Comparison of ENCODE assay signal across 13 cellular contexts in the genomic region with DNA sequence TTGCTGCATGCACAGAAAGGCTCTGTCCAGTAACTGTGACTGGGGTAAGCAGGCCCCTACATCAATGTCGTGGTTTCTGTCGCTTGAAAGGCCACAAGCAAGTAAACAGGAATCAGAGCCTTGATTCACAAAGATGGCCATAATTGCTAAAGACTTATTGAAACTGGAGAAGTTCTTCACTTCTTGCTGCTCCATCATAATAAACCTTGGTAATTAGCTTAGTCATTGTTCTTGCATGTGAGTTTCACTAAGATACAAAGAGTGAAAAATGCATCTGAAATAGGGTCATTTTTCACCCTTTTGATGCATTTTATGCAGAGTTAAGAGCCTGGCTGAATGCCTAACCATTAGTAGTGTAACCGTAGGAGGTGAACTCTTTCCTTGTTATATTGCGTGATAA. TPM values are rescaled to one million over a fixed set of nuclear protein-coding genes. Genes with fewer than 3 reads are reported as not detected.
DNase-seq lines count a peak whose midpoint lies in the region; ATAC-seq and TF ChIP-seq lines count a peak whose summit lies in the region.
"Had no signal": no experiment of that assay in that cellular context is flagged by ENCODE, and none has a peak within 500 bp of the region (broad histone marks: within the 10 kb centered on the region; RNA-seq: fewer than 3 reads in every experiment).

No MANE protein-coding gene starts in this region.

- H3K4me1 Mint-ChIP-seq in effector memory CD8-positive, alpha-beta T cell (ENCODE audit: low read depth in 2 of 2): peaks cover 0 to 2% of the 10 kb centered on the region in 2 donors

- peaks cover 21 to 66% of the 10 kb centered on the region in 2 donors for H3K27me3 Mint-ChIP-seq in effector memory CD8-positive, alpha-beta T cell

- H3K27ac Mint-ChIP-seq in effector memory CD8-positive, alpha-beta T cell: no peak overlapping the region
- H3K27ac Mint-ChIP-seq: activated naive CD4-positive, alpha-beta T cell treated with anti-CD3 and anti-CD28 coated beads for 36 hours had no signal

- TF ChIP-seq CTCF in coronary artery (IDR thresholded peaks at IDR 0.05): no peak
- no peak for TF ChIP-seq CTCF in tibial artery (IDR thresholded peaks at IDR 0.05)
- no peak for TF ChIP-seq CTCF in GM13976 (IDR thresholded peaks at IDR 0.05; ENCODE audit: borderline replicate concordance, control extremely low read depth, extremely low read depth, insufficient read depth, missing control alignments)

- intact Hi-C loops in tibial artery (cut with DNase I; ENCODE audit: low total_unique reads): loop anchor here (5.0 kb wide), 1 partner anchor 152 kb away; no protein-coding TSS in a partner anchor

- peak overlapping the region; percentile 16 for H3K4me3 ChIP-seq in coronary artery
- H3K4me3 ChIP-seq in mesodermal cell (ENCODE audit: extremely low read depth, insufficient read depth, low read length, poor library complexity, severe bottlenecking): peak overlapping the region; percentile 69
- no peak overlapping the region for H3K4me3 ChIP-seq in tibial artery
- H3K4me3 ChIP-seq: A549 had no signal

- H3K4me1 ChIP-seq in mesodermal cell (ENCODE audit: control insufficient read depth, insufficient read depth, low read length, poor library complexity, severe bottlenecking): peaks cover 8% of the 10 kb centered on the region
- H3K4me1 ChIP-seq in tibial artery: peaks cover 0 to 64% (median 21%) of the 10 kb centered on the region in 4 donors
- H3K4me1 ChIP-seq: A549 had no signal

- no peaks in the 10 kb centered on the region for H3K9me3 ChIP-seq in mesodermal cell (ENCODE audit: control insufficient read depth, low read length)
- no peaks in the 10 kb centered on the region for H3K9me3 ChIP-seq in tibial artery
- H3K9me3 ChIP-seq: A549 had no signal

- DNase-seq in NOMO-1 treated with DMSO at 0.1 percent for 48 hours (lab: John Stamatoyannopoulos, UW; ENCODE audit: unreplicated experiment): peak; percentile 35
- no peak for DNase-seq in NOMO-1 treated with dmso at 0.1 percent for 144 hours (lab: John Stamatoyannopoulos, UW; ENCODE audit: unreplicated experiment)
- no peak for DNase-seq in coronary artery (ENCODE audit: low spot score)
- DNase-seq in tibial artery: no peak
- no peak for DNase-seq in effector memory CD8-positive, alpha-beta T cell
- no peak for DNase-seq in GM13976 (ENCODE audit: low spot score)
- DNase-seq: activated naive CD4-positive, alpha-beta T cell treated with anti-CD3 and anti-CD28 coated beads for 36 hours; NCI-H2081 had no signal

- no peaks in the 10 kb centered on the region for H3K36me3 ChIP-seq in mesodermal cell (ENCODE audit: control insufficient read depth, insufficient read depth, low read length)
- no peaks in the 10 kb centered on the region for H3K36me3 ChIP-seq in tibial artery

- no peaks in the 10 kb centered on the region for H3K36me3 Mint-ChIP-seq in effector memory CD8-positive, alpha-beta T cell (ENCODE audit: insufficient read depth)

- in situ Hi-C loops in GM13976 (cut with MboI; ENCODE audit: low sequenced_read_pairs, unreplicated experiment): no loop called here

- WGBS in mesodermal cell (ENCODE audit: insufficient coverage in 2 of 2), 2 experiments: 7 to 83% methylated on average over 2 of the region's 4 CpGs

- H3K27me3 ChIP-seq in tibial artery: no peaks in the 10 kb centered on the region

- H3K27ac ChIP-seq in coronary artery (no peak overlapping the region), mesodermal cell (ENCODE audit: low read depth, low read length, severe bottlenecking) (peak overlapping the region; percentile 16), tibial artery (peak overlapping the region; percentile 7 to 92)
- H3K27ac ChIP-seq: A549 had no signal

- ATAC-seq in effector memory CD8-positive, alpha-beta T cell (replicated peaks): no peak
- no peak for ATAC-seq in HG02763 (IDR thresholded peaks at IDR 0.05; ENCODE audit: unreplicated experiment)
- ATAC-seq: A549, HCT116, sciatic nerve had no signal

- no peaks in the 10 kb centered on the region for H3K9me3 Mint-ChIP-seq in effector memory CD8-positive, alpha-beta T cell
- H3K9me3 Mint-ChIP-seq: activated naive CD4-positive, alpha-beta T cell treated with anti-CD3 and anti-CD28 coated beads for 36 hours had no signal

- H3K4me3 Mint-ChIP-seq in effector memory CD8-positive, alpha-beta T cell: no peak overlapping the region
- H3K4me3 Mint-ChIP-seq: activated naive CD4-positive, alpha-beta T cell treated with anti-CD3 and anti-CD28 coated beads for 36 hours had no signal

RNA-seq across cellular contexts. Expression of a gene that starts 3.2 kb away (rescaled TPM):
- polyA plus RNA-seq in mesodermal cell (2013, experiment 1 of 2): 38.2 TPM
- 36.8 TPM for polyA plus RNA-seq in mesodermal cell (2013, experiment 2 of 2)
- polyA plus RNA-seq: A549 had no signal

Comparison
In these comparisons a context has a peak if more than half of its experiments do, and no peak if none do; other contexts are left out.
1. H3K27ac ChIP-seq: peak in mesodermal cell (single experiment) and tibial artery (2 of 2); none in coronary artery (0 of 2).
2. H3K4me3 ChIP-seq: peak in coronary artery (single experiment) and mesodermal cell (single experiment); none in tibial artery (0 of 2).